Comparison of ENCODE assay signal across 10 cellular contexts in genomic region chr1:217133958-217134856, GRCh38.
DNase-seq lines count a peak whose midpoint lies in the region; ATAC-seq and TF ChIP-seq lines count a peak whose summit lies in the region.
"Had no signal": no experiment of that assay in that cellular context is flagged by ENCODE, and none has a peak within 500 bp of the region (broad histone marks: within the 10 kb centered on the region; RNA-seq: fewer than 3 reads in every experiment).

No MANE protein-coding gene starts in this region.

- H3K4me3 ChIP-seq in PC-3 (ENCODE audit: low read length) (peak overlapping the region; percentile 69), neuronal stem cell (ENCODE audit: low read length in 2 of 2) (peak overlapping the region; percentile 53 to 58)

- H3K4ac ChIP-seq in neuronal stem cell (ENCODE audit: low read length), result no peak overlapping the region

- no peaks in the 10 kb centered on the region for H4K20me1 ChIP-seq in PC-3 (ENCODE audit: low read length)

- no peaks in the 10 kb centered on the region; the same call in 1 of the 2 replicates for H3K4me1 ChIP-seq in PC-3 (ENCODE audit: insufficient read depth, low read length)
- H3K4me1 ChIP-seq in neuronal stem cell (ENCODE audit: control insufficient read depth in 2 of 2, insufficient read depth in 1 of 2, low read depth in 1 of 2, low read length in 2 of 2), result peaks cover 14 to 24% of the 10 kb centered on the region in 2 donors

- H3K4me1 Mint-ChIP-seq in Calu3 (ENCODE audit: low read depth, unreplicated experiment), result no peaks in the 10 kb centered on the region

- H3K23ac ChIP-seq in neuronal stem cell (ENCODE audit: low read depth, low read length, poor library complexity), result no peak overlapping the region

- H3K27ac Mint-ChIP-seq in Calu3 (ENCODE audit: unreplicated experiment), result no peak overlapping the region

- H3K27ac ChIP-seq in PC-3 (ENCODE audit: low read length) (no peak overlapping the region), neuronal stem cell (replicated peaks; ENCODE audit: low read length) (no peak overlapping the region)

- H3K27me3 ChIP-seq in PC-3 (ENCODE audit: low read length) (peaks cover 19% of the 10 kb centered on the region; the same call in 1 of the 2 replicates), neuronal stem cell (ENCODE audit: control insufficient read depth in 3 of 3, insufficient read depth in 3 of 3, low read depth in 1 of 3, low read length in 3 of 3) (peaks cover 40 to 99% (median 73%) of the 10 kb centered on the region in 3 experiments)

- WGBS in neuronal stem cell (ENCODE audit: extremely low coverage in 2 of 2, insufficient read length in 2 of 2, insufficient replicate concordance in 1 of 2), 2 donors, result no CpG with 5 or more reads among the region's 53 CpGs

- H3K36me3 ChIP-seq in PC-3 (ENCODE audit: low read depth, low read length) (no peaks in the 10 kb centered on the region), neuronal stem cell (replicated peaks in 1 of 2; ENCODE audit: control insufficient read depth in 2 of 2, insufficient read depth in 2 of 2, low read length in 2 of 2) (no peaks in the 10 kb centered on the region)

- peaks cover 5% of the 10 kb centered on the region for H3K9me3 Mint-ChIP-seq in Calu3 (ENCODE audit: low read depth, unreplicated experiment)

- H2BK12ac ChIP-seq in neuronal stem cell (ENCODE audit: low read length), result no peak overlapping the region

- H3K9ac ChIP-seq in PC-3 (ENCODE audit: low read length) (no peak overlapping the region), neuronal stem cell (ENCODE audit: low read depth, low read length, poor library complexity) (peak overlapping the region; percentile 27)

- H4K8ac ChIP-seq in neuronal stem cell (ENCODE audit: low read depth, low read length), result no peak overlapping the region

- H4K91ac ChIP-seq in neuronal stem cell (ENCODE audit: low read depth, low read length, poor library complexity), result no peak overlapping the region

- DNase-seq in Calu3 (no peak), PC-3 (no peak), foreskin melanocyte (peak; percentile 26), neuronal stem cell (ENCODE audit: low spot score) (peak; percentile 18)
- DNase-seq: DMS79 treated with DMSO at 0.1 percent for 48 hours, left colon had no signal

- CTCF ChIA-PET in Calu3 (lab: Charles Lee) (no interaction called here), PC-3 (lab: Charles Lee) (no interaction called here)

- H2BK5ac ChIP-seq in neuronal stem cell (ENCODE audit: low read length), result no peak overlapping the region

- peak overlapping the region; percentile 90 for H2AFZ ChIP-seq in PC-3 (ENCODE audit: low read length)
- peak overlapping the region; percentile 98 for H2AFZ ChIP-seq in neuronal stem cell (ENCODE audit: low read length)

- no TSS peak for BruUV-seq in Calu3 (replicated peaks; lab: Mats Ljungman, UMichigan)
- BruUV-seq in PC-3 (replicated peaks; lab: Mats Ljungman, UMichigan), result no TSS peak

- no peak overlapping the region for H2BK120ac ChIP-seq in neuronal stem cell (ENCODE audit: low read depth, low read length)

- no peak overlapping the region for H3K18ac ChIP-seq in neuronal stem cell (ENCODE audit: low read length)

- intact Hi-C loops in Calu3 (cut with micrococcal nuclease; ENCODE audit: unreplicated experiment), result no loop called here
- intact Hi-C loops in PC-3 (cut with micrococcal nuclease), result no loop called here

- H3K4me2 ChIP-seq in PC-3 (ENCODE audit: low read length), result peak overlapping the region; percentile 88
- peak overlapping the region; percentile 89 for H3K4me2 ChIP-seq in neuronal stem cell (ENCODE audit: insufficient read depth, low read length, poor library complexity, severe bottlenecking)

- no peak for TF ChIP-seq CTCF in Calu3 (IDR thresholded peaks at IDR 0.05; ENCODE audit: unreplicated experiment)
- TF ChIP-seq CTCF in PC-3 (conservative IDR thresholded peaks at IDR 0.05; ENCODE audit: low read depth, low read length), result no peak

- no peaks in the 10 kb centered on the region for H3K79me1 ChIP-seq in neuronal stem cell (ENCODE audit: low read depth, low read length)

- H3K14ac ChIP-seq in neuronal stem cell (ENCODE audit: low read length), result no peak overlapping the region

- H3K4me3 Mint-ChIP-seq in Calu3 (ENCODE audit: low read depth, unreplicated experiment), result peak overlapping the region; percentile 68

- H3K79me2 ChIP-seq in PC-3 (ENCODE audit: low read length), result no peaks in the 10 kb centered on the region

- no peak overlapping the region for H2BK15ac ChIP-seq in neuronal stem cell (ENCODE audit: low read length)

- POLR2A ChIA-PET in PC-3 (lab: Charles Lee; ENCODE audit: unreplicated experiment), result no interaction called here

- no peak overlapping the region for H2AK5ac ChIP-seq in neuronal stem cell (ENCODE audit: low read depth, low read length)

- H3K36me3 Mint-ChIP-seq in Calu3 (ENCODE audit: insufficient read depth, unreplicated experiment), result peaks cover 19% of the 10 kb centered on the region

- peak; percentile 45 for ATAC-seq in PC-3
- no peak for ATAC-seq in GM18873 (IDR thresholded peaks at IDR 0.05; ENCODE audit: low FRiP score, unreplicated experiment)
- no peak for ATAC-seq in GM18861 (IDR thresholded peaks at IDR 0.05; ENCODE audit: unreplicated experiment)
- no peak for ATAC-seq in GM19328 (IDR thresholded peaks at IDR 0.05; ENCODE audit: unreplicated experiment)
- no peak for ATAC-seq in esophagus mucosa
- ATAC-seq: left colon had no signal

- no peaks in the 10 kb centered on the region for H3F3A ChIP-seq in PC-3 (ENCODE audit: low read length, unreplicated experiment)

- H3K9me3 ChIP-seq in PC-3 (ENCODE audit: low read length) (no peaks in the 10 kb centered on the region), neuronal stem cell (replicated peaks in 1 of 2; ENCODE audit: control insufficient read depth in 2 of 2, insufficient read depth in 1 of 2, low read depth in 1 of 2, low read length in 2 of 2) (peaks cover 0 to 6% of the 10 kb centered on the region in 2 donors)

- H3K9me2 ChIP-seq in PC-3 (replicated peaks; ENCODE audit: low read length), result no peaks in the 10 kb centered on the region

- peaks cover 16% of the 10 kb centered on the region for H3K27me3 Mint-ChIP-seq in Calu3 (ENCODE audit: unreplicated experiment)

Comparison
In these comparisons a context has a peak if more than half of its experiments do, and no peak if none do; other contexts are left out.
1. DNase-seq: peak in foreskin melanocyte (single experiment) and neuronal stem cell (single experiment); none in Calu3 (single experiment) and PC-3 (single experiment).